ENCODE assay signal across 15 cellular contexts in the genomic region with DNA sequence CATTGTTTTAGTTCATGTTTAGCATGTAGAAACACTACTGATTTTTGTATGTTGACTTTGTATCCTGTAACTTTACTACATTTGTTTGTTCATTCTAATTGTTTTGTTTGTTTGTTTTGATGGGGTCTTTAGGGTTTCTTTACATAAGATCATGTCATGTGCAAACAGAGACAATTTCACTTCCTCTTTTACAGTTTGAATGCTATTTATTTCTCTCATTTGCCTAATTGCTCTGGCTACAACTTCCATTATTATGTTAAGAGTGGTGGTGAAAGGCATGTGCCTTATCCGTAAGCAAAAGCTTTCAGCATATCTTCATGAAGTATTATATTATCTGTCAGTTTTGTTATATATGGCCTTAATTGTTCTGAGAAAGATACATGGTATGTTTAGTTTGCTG.
DNase-seq lines count a peak whose midpoint lies in the region; ATAC-seq, FAIRE-seq and TF ChIP-seq lines count a peak whose summit lies in the region.
"Had no signal": no experiment of that assay in that cellular context is flagged by ENCODE, and none has a peak within 500 bp of the region (broad histone marks: within the 10 kb centered on the region; RNA-seq: fewer than 3 reads in every experiment).

No MANE protein-coding gene starts in this region.

- H3K9ac ChIP-seq in H1 (replicated peaks in 1 of 4; ENCODE audit: extremely low read depth in 1 of 4, low read depth in 3 of 4, low read length in 3 of 4) = no peak overlapping the region

- H4K5ac ChIP-seq in H1 (ENCODE audit: insufficient read length, low read depth, low read length) = no peak overlapping the region

- H3K27ac ChIP-seq in H1 (ENCODE audit: low read depth, low read length) = no peak overlapping the region; the same call in 1 of the 2 replicates

- 8% methylated on average over 1 of the region's 1 CpG; no CpG with 5 or more reads in 1 of the 2 experiments for WGBS in H1 (ENCODE audit: extremely low coverage in 1 of 2, insufficient coverage in 1 of 2, insufficient read length in 1 of 2, insufficient replicate concordance in 2 of 2, low coverage in 1 of 2, low lambda C conversion rate in 2 of 2, missing lambda C conversion rate in 1 of 2), 2 experiments

- H2BK15ac ChIP-seq in H1 (ENCODE audit: low read length) = no peak overlapping the region

- no peak for TF ChIP-seq EP300 in H1 (IDR thresholded peaks at IDR 0.05; ENCODE audit: borderline replicate concordance in 1 of 2, low read depth in 2 of 2, low read length in 2 of 2)

- no peak for TF ChIP-seq CTCF in H1 (IDR thresholded peaks at IDR 0.05; ENCODE audit: control extremely low read depth in 1 of 3, insufficient read depth in 1 of 3, low read depth in 1 of 3, low read length in 3 of 3)

- H3K14ac ChIP-seq in H1 (ENCODE audit: insufficient read length) = no peak overlapping the region

- peak overlapping the region; percentile 17 to 47; a peak in 3 of 4 replicates for H3K4me2 ChIP-seq in H1 (ENCODE audit: insufficient read depth in 1 of 2, low read depth in 2 of 2, low read length in 2 of 2)

- DNase-seq in H1 (ENCODE audit: low read depth in 1 of 2, low spot score in 2 of 2) = peak in 1 of 2 experiments; percentile 1
- DNase-seq in cerebellar nuclear complex (lab: John Stamatoyannopoulos, UW) = no peak
- no peak for DNase-seq in ureter (ENCODE audit: low spot score)
- DNase-seq: activated CD4-positive, alpha-beta T cell treated with anti-CD3 and anti-CD28 coated beads, Interleukin-2, amount 50 U/mL, for 1 hour; activated naive CD4-positive, alpha-beta T cell; CD4-positive, CD25-positive, alpha-beta regulatory T cell; NCI-H1048; NCI-H774; stimulated activated naive CD4-positive, alpha-beta T cell treated with Interleukin-2 at 50 U/mL for 16 hours; T-cell had no signal

- no peaks in the 10 kb centered on the region for H3K79me1 ChIP-seq in H1 (ENCODE audit: low read depth, low read length)

- TF ChIP-seq POLR2A in H1 (IDR thresholded peaks at IDR 0.05; ENCODE audit: control extremely low read depth in 1 of 2, low read depth in 2 of 2, low read length in 2 of 2) = no peak

- ATAC-seq in GM18868 (IDR thresholded peaks at IDR 0.05; ENCODE audit: unreplicated experiment) (peak; percentile 96), GM21786 (IDR thresholded peaks at IDR 0.05; ENCODE audit: unreplicated experiment) (peak; percentile 85), HG03469 (IDR thresholded peaks at IDR 0.05; ENCODE audit: unreplicated experiment) (peak; percentile 91), HG02678 (IDR thresholded peaks at IDR 0.05; ENCODE audit: unreplicated experiment) (no peak), GM19023 (IDR thresholded peaks at IDR 0.05; ENCODE audit: unreplicated experiment) (no peak)
- ATAC-seq: T-cell had no signal

- H3K4me1 ChIP-seq in H1 (replicated peaks in 1 of 4; ENCODE audit: control insufficient read depth in 3 of 4, insufficient read depth in 4 of 4, low read length in 3 of 4) = peaks cover 0 to 8% (median 2%) of the 10 kb centered on the region in 4 experiments; a peak in 4 of 7 replicates

- H2AFZ ChIP-seq in H1 (ENCODE audit: low read length) = no peak overlapping the region

- H2BK12ac ChIP-seq in H1 (ENCODE audit: low read depth, low read length) = no peak overlapping the region; the same call in 1 of the 2 replicates

- H3K56ac ChIP-seq in H1 (replicated peaks; ENCODE audit: insufficient read length, low read depth, low read length) = no peak overlapping the region

- no peaks in the 10 kb centered on the region for H4K20me1 ChIP-seq in H1 (replicated peaks in 1 of 2; ENCODE audit: control insufficient read depth in 1 of 2, insufficient read depth in 2 of 2, low read length in 2 of 2)

- no peak overlapping the region for H2AK5ac ChIP-seq in H1 (ENCODE audit: low read depth, low read length)

- H2BK5ac ChIP-seq in H1 (ENCODE audit: low read depth, low read length) = peak overlapping the region; percentile 36; the same call in 1 of the 2 replicates

- H3K4ac ChIP-seq in H1 (replicated peaks; ENCODE audit: insufficient read length, low read depth, low read length) = no peak overlapping the region

- no peaks in the 10 kb centered on the region for H3K36me3 ChIP-seq in H1 (ENCODE audit: control insufficient read depth in 2 of 4, insufficient read depth in 4 of 4, low read length in 3 of 4)

- no peak overlapping the region for H4K8ac ChIP-seq in H1 (ENCODE audit: extremely low read depth, insufficient read depth, low read length)

- CTCF ChIA-PET in H1 (lab: Charles Lee; ENCODE audit: partially characterized antibody) = no interaction called here

- no peak overlapping the region for H2BK20ac ChIP-seq in H1 (ENCODE audit: low read length)

- no peak for TF ChIP-seq RAD21 in H1 (IDR thresholded peaks at IDR 0.05 in 1 of 2, conservative IDR thresholded peaks at IDR 0.05 in 1 of 2; ENCODE audit: low read depth in 2 of 2, low read length in 2 of 2)

- FAIRE-seq in H1 (lab: Jason Lieb, UNC) = peak; percentile 7

- no peak overlapping the region for H3K18ac ChIP-seq in H1 (ENCODE audit: extremely low read depth, low read length)

- no peaks in the 10 kb centered on the region for H3K27me3 ChIP-seq in H1 (replicated peaks in 1 of 4; ENCODE audit: control insufficient read depth in 3 of 4, extremely low read depth in 1 of 4, insufficient read depth in 3 of 4, low read length in 3 of 4)

- no peak overlapping the region for H2BK120ac ChIP-seq in H1 (replicated peaks; ENCODE audit: low read depth, low read length)

- H3K79me2 ChIP-seq in H1 (ENCODE audit: control insufficient read depth in 1 of 2, insufficient read depth in 2 of 2, low read length in 2 of 2) = no peaks in the 10 kb centered on the region

- POLR2A ChIA-PET in H1 (lab: Charles Lee; ENCODE audit: partially characterized antibody) = interaction anchor here (0.8 kb wide), 1 partner anchor 186 kb away, joined by 3 read pairs; no protein-coding TSS in a partner anchor

- no peak overlapping the region for H4K91ac ChIP-seq in H1 (replicated peaks; ENCODE audit: insufficient read length, low read length)

- no peak overlapping the region for H3K23ac ChIP-seq in H1 (ENCODE audit: insufficient read length)

- H3K23me2 ChIP-seq in H1 (ENCODE audit: low read depth, low read length) = no peaks in the 10 kb centered on the region

- peak overlapping the region in 1 of 4 experiments; percentile 4; a peak in 1 of 8 replicates for H3K4me3 ChIP-seq in H1 (ENCODE audit: extremely low read depth in 1 of 4, insufficient read depth in 2 of 4, low read depth in 3 of 4, low read length in 4 of 4)

- no peaks in the 10 kb centered on the region for H3K9me3 ChIP-seq in H1 (ENCODE audit: insufficient read depth in 2 of 2, low read depth in 1 of 2, low read length in 1 of 2)

Comparison
In these comparisons a context has a peak if more than half of its experiments do, and no peak if none do; other contexts are left out.
1. ATAC-seq: peak in GM18868 (single experiment), GM21786 (single experiment) and HG03469 (single experiment); none in HG02678 (single experiment) and GM19023 (single experiment).